ENCODE assay signal across 1 cellular context in the genomic region with DNA sequence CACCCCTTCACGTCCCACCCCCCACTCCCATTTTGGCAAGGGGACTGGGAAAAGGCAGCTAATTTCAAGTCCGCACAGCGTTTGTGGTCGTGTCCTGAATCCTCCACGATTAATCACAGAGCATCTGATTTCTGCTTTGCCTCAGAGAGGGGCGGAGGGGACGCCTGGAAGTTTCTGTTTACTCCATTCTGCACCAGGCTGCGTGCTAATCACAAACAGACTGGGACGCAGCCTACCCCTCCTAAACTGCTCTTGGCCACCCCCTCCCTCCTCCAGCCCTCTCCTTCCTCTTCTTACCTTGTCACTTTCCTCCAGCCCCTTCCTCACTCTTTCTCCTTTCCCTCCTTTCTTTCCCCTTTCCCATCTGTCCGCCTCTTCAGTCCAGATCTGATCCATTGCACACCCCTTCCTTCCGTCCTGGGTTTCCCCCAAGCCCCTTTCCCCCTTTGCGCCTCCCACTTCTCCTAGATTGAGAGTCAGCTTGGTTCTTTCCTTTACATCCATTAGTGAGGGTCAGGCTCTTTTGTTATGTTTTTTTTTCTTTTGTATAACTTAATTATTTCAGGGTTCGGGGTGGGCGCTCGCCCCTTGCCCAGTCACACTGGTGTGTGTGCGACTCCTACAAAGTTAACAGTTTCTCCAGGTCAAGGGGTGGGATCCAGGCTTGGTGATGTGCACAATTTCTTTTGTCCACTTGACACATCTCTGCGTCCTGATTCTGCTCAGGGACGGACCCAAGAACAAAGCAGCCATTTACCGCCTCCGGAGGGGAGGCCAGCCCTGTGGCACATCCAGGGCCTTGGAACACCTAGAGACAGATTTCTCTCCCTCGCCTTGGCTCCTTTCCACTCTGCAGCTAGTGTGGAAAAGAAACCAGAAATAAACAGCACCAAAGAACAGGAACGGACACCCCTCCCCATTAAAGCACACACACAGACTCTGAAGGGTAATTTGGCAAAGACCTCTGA.
TF ChIP-seq lines count a peak whose summit lies in the region.

No MANE protein-coding gene starts in this region.

TF ChIP-seq in K562, 482 proteins besides CTCF, POLR2A, EP300 and RAD21 (continued from another document and continues in another):
- TF ChIP-seq, protein P1, sequence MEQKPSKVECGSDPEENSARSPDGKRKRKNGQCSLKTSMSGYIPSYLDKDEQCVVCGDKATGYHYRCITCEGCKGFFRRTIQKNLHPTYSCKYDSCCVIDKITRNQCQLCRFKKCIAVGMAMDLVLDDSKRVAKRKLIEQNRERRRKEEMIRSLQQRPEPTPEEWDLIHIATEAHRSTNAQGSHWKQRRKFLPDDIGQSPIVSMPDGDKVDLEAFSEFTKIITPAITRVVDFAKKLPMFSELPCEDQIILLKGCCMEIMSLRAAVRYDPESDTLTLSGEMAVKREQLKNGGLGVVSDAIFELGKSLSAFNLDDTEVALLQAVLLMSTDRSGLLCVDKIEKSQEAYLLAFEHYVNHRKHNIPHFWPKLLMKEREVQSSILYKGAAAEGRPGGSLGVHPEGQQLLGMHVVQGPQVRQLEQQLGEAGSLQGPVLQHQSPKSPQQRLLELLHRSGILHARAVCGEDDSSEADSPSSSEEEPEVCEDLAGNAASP (IDR thresholded peaks at IDR 0.05) = no peak
- TF ChIP-seq ZNF695 (CRISPR knock-in tag; IDR thresholded peaks at IDR 0.05) (no peak), PYGO2 (tag; IDR thresholded peaks at IDR 0.05) (no peak), IFI16 (CRISPR knock-in tag; IDR thresholded peaks at IDR 0.05) (no peak), ZNF41 (CRISPR knock-in tag; conservative IDR thresholded peaks at IDR 0.05) (no peak), ZEB2 (IDR thresholded peaks at IDR 0.05) (no peak), RBM14 (IDR thresholded peaks at IDR 0.05; ENCODE audit: borderline replicate concordance, insufficient read depth, low read depth, low read length) (no peak), MIER1 (IDR thresholded peaks at IDR 0.05; ENCODE audit: low read depth) (peak; percentile 68), RFX7 (CRISPR knock-in tag; IDR thresholded peaks at IDR 0.05) (no peak), SMC3 (conservative IDR thresholded peaks at IDR 0.05; ENCODE audit: insufficient read depth, low read depth, low read length) (no peak), BRD4 (IDR thresholded peaks at IDR 0.05) (no peak), U2AF2 (optimal IDR thresholded peaks at IDR 0.05; ENCODE audit: low read depth, low read length) (no peak), BRCA1 (IDR thresholded peaks at IDR 0.05) (no peak), BRCA1 (CRISPR knock-in tag; IDR thresholded peaks at IDR 0.05) (no peak), ILK (tag; IDR thresholded peaks at IDR 0.05; ENCODE audit: borderline replicate concordance, low read depth) (no peak), TFAM (CRISPR knock-in tag; conservative IDR thresholded peaks at IDR 0.05) (no peak), NCOA4 (IDR thresholded peaks at IDR 0.05; ENCODE audit: partially characterized antibody) (no peak), CHD4 (IDR thresholded peaks at IDR 0.05; ENCODE audit: insufficient read depth, insufficient replicate concordance, low read depth, low read length, poor library complexity, severe bottlenecking) (no peak), NR1H2 (CRISPR knock-in tag; IDR thresholded peaks at IDR 0.05) (no peak), CBX3 (IDR thresholded peaks at IDR 0.05; ENCODE audit: borderline replicate concordance in 1 of 2, low read length in 2 of 2) (no peak), CBFA2T3 (IDR thresholded peaks at IDR 0.05) (no peak)
- TF ChIP-seq, protein P2, sequence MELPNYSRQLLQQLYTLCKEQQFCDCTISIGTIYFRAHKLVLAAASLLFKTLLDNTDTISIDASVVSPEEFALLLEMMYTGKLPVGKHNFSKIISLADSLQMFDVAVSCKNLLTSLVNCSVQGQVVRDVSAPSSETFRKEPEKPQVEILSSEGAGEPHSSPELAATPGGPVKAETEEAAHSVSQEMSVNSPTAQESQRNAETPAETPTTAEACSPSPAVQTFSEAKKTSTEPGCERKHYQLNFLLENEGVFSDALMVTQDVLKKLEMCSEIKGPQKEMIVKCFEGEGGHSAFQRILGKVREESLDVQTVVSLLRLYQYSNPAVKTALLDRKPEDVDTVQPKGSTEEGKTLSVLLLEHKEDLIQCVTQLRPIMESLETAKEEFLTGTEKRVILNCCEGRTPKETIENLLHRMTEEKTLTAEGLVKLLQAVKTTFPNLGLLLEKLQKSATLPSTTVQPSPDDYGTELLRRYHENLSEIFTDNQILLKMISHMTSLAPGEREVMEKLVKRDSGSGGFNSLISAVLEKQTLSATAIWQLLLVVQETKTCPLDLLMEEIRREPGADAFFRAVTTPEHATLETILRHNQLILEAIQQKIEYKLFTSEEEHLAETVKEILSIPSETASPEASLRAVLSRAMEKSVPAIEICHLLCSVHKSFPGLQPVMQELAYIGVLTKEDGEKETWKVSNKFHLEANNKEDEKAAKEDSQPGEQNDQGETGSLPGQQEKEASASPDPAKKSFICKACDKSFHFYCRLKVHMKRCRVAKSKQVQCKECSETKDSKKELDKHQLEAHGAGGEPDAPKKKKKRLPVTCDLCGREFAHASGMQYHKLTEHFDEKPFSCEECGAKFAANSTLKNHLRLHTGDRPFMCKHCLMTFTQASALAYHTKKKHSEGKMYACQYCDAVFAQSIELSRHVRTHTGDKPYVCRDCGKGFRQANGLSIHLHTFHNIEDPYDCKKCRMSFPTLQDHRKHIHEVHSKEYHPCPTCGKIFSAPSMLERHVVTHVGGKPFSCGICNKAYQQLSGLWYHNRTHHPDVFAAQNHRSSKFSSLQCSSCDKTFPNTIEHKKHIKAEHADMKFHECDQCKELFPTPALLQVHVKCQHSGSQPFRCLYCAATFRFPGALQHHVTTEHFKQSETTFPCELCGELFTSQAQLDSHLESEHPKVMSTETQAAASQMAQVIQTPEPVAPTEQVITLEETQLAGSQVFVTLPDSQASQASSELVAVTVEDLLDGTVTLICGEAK (IDR thresholded peaks at IDR 0.05) = peak; percentile 71
- TF ChIP-seq, protein P2 (CRISPR knock-in tag; IDR thresholded peaks at IDR 0.05) = no peak
- TF ChIP-seq, protein P3, sequence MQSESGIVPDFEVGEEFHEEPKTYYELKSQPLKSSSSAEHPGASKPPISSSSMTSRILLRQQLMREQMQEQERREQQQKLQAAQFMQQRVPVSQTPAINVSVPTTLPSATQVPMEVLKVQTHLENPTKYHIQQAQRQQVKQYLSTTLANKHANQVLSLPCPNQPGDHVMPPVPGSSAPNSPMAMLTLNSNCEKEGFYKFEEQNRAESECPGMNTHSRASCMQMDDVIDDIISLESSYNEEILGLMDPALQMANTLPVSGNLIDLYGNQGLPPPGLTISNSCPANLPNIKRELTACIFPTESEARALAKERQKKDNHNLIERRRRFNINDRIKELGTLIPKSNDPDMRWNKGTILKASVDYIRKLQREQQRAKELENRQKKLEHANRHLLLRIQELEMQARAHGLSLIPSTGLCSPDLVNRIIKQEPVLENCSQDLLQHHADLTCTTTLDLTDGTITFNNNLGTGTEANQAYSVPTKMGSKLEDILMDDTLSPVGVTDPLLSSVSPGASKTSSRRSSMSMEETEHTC (IDR thresholded peaks at IDR 0.05) = 0 out of 2 replicates have a peak, but pooled peaks have one; percentile 5
- TF ChIP-seq, protein P4, sequence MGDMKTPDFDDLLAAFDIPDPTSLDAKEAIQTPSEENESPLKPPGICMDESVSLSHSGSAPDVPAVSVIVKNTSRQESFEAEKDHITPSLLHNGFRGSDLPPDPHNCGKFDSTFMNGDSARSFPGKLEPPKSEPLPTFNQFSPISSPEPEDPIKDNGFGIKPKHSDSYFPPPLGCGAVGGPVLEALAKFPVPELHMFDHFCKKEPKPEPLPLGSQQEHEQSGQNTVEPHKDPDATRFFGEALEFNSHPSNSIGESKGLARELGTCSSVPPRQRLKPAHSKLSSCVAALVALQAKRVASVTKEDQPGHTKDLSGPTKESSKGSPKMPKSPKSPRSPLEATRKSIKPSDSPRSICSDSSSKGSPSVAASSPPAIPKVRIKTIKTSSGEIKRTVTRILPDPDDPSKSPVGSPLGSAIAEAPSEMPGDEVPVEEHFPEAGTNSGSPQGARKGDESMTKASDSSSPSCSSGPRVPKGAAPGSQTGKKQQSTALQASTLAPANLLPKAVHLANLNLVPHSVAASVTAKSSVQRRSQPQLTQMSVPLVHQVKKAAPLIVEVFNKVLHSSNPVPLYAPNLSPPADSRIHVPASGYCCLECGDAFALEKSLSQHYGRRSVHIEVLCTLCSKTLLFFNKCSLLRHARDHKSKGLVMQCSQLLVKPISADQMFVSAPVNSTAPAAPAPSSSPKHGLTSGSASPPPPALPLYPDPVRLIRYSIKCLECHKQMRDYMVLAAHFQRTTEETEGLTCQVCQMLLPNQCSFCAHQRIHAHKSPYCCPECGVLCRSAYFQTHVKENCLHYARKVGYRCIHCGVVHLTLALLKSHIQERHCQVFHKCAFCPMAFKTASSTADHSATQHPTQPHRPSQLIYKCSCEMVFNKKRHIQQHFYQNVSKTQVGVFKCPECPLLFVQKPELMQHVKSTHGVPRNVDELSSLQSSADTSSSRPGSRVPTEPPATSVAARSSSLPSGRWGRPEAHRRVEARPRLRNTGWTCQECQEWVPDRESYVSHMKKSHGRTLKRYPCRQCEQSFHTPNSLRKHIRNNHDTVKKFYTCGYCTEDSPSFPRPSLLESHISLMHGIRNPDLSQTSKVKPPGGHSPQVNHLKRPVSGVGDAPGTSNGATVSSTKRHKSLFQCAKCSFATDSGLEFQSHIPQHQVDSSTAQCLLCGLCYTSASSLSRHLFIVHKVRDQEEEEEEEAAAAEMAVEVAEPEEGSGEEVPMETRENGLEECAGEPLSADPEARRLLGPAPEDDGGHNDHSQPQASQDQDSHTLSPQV (IDR thresholded peaks at IDR 0.05) = no peak
- TF ChIP-seq, protein P5, sequence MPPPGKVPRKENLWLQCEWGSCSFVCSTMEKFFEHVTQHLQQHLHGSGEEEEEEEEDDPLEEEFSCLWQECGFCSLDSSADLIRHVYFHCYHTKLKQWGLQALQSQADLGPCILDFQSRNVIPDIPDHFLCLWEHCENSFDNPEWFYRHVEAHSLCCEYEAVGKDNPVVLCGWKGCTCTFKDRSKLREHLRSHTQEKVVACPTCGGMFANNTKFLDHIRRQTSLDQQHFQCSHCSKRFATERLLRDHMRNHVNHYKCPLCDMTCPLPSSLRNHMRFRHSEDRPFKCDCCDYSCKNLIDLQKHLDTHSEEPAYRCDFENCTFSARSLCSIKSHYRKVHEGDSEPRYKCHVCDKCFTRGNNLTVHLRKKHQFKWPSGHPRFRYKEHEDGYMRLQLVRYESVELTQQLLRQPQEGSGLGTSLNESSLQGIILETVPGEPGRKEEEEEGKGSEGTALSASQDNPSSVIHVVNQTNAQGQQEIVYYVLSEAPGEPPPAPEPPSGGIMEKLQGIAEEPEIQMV (tag; conservative IDR thresholded peaks at IDR 0.05; ENCODE audit: low read depth) = no peak
- TF ChIP-seq, protein P6, sequence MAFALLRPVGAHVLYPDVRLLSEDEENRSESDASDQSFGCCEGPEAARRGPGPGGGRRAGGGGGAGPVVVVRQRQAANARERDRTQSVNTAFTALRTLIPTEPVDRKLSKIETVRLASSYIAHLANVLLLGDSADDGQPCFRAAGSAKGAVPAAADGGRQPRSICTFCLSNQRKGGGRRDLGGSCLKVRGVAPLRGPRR (CRISPR knock-in tag; IDR thresholded peaks at IDR 0.05) = no peak
- TF ChIP-seq, protein P7, sequence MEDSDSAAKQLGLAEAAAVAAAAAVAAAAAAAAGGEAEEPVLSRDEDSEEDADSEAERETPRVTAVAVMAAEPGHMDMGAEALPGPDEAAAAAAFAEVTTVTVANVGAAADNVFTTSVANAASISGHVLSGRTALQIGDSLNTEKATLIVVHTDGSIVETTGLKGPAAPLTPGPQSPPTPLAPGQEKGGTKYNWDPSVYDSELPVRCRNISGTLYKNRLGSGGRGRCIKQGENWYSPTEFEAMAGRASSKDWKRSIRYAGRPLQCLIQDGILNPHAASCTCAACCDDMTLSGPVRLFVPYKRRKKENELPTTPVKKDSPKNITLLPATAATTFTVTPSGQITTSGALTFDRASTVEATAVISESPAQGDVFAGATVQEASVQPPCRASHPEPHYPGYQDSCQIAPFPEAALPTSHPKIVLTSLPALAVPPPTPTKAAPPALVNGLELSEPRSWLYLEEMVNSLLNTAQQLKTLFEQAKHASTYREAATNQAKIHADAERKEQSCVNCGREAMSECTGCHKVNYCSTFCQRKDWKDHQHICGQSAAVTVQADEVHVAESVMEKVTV (CRISPR knock-in tag; IDR thresholded peaks at IDR 0.05) = no peak
